22 cellular contexts compared by ENCODE assay signal in genomic region chr2:44083054-44083453, GRCh38.
DNase-seq lines count a peak whose midpoint lies in the region; ATAC-seq and TF ChIP-seq lines count a peak whose summit lies in the region.
"Had no signal": no experiment of that assay in that cellular context is flagged by ENCODE, and none has a peak within 500 bp of the region (broad histone marks: within the 10 kb centered on the region; RNA-seq: fewer than 3 reads in every experiment).

No MANE protein-coding gene starts in this region.

- peak overlapping the region; percentile 28 for H2BK12ac ChIP-seq in trophoblast cell (ENCODE audit: low read length)

- TF ChIP-seq POLR2A in NB4 (IDR thresholded peaks at IDR 0.05; ENCODE audit: extremely low read depth, insufficient read length), result no peak

- no peak overlapping the region for H2BK5ac ChIP-seq in trophoblast cell (ENCODE audit: low read depth, low read length, poor library complexity)

- no peak overlapping the region for H3K4ac ChIP-seq in trophoblast cell (ENCODE audit: low read depth, low read length)

- H3K4me1 ChIP-seq in trophoblast cell (ENCODE audit: control insufficient read depth in 1 of 2, insufficient read depth in 2 of 2, low read length in 2 of 2), result peaks cover 22 to 24% of the 10 kb centered on the region in 2 experiments

- peak overlapping the region; percentile 65 for H3K14ac ChIP-seq in trophoblast cell (ENCODE audit: low read length)

- no peak for TF ChIP-seq CTCF in NB4 (IDR thresholded peaks at IDR 0.05; ENCODE audit: low read depth, low read length)

- no CpG with 5 or more reads among the region's 4 CpGs for WGBS in trophoblast cell (ENCODE audit: extremely low coverage, insufficient coverage, insufficient read length)

- no peak for ATAC-seq in GM18498 (IDR thresholded peaks at IDR 0.05; ENCODE audit: unreplicated experiment)
- ATAC-seq: PC-3 had no signal

- peaks cover 1% of the 10 kb centered on the region for H3K79me2 ChIP-seq in trophoblast cell (ENCODE audit: control insufficient read depth, insufficient read depth, low read length, poor library complexity)

- H4K8ac ChIP-seq in trophoblast cell (ENCODE audit: low read depth, low read length), result no peak overlapping the region

- no peaks in the 10 kb centered on the region for H3K9me3 ChIP-seq in trophoblast cell (ENCODE audit: insufficient read depth, low read depth, low read length)
- H3K9me3 ChIP-seq: BLaER1 treated with 17β-estradiol and CSF1 and Interleukin-3, amounts not matched to agents 10 nM and 100 nM; MG63; SJSA1 had no signal

- no peak overlapping the region for H2BK120ac ChIP-seq in trophoblast cell (ENCODE audit: insufficient read depth, low read length, poor library complexity)

- H4K12ac ChIP-seq in trophoblast cell (ENCODE audit: low read depth, low read length), result no peak overlapping the region

- DNase-seq in Ammon's horn (ENCODE audit: low spot score) (peak; percentile 45), NB4 (ENCODE audit: low read depth) (peak; percentile 41), globus pallidus (ENCODE audit: low spot score) (peak; percentile 55), trophoblast cell (no peak), GM19240 (ENCODE audit: insufficient read length, low spot score) (no peak), GM19238 (ENCODE audit: insufficient read length, low spot score) (no peak)
- no peak for DNase-seq in activated effector memory CD4-positive, alpha-beta T cell treated with anti-CD3 and anti-CD28 coated beads, Interleukin-2, amount 50 U/mL, for 16 hours
- DNase-seq: DMS 273 treated with DMSO at 0.1 percent for 48 hours, GF-D8, H9, IMR-90, Karpas-422, MG63, NCI-H1417 treated with DMSO at 0.1 percent for 48 hours, NCI-H1930, NCI-H2171 treated with DMSO at 0.1 percent for 48 hours, NCI-H446 treated with DMSO at 0.1 percent for 48 hours, NCI-H748 treated with DMSO at 0.1 percent for 48 hours, PC-3 had no signal

- peaks cover 18% of the 10 kb centered on the region for H3K79me1 ChIP-seq in trophoblast cell (ENCODE audit: low read length)

- H2AFZ ChIP-seq in trophoblast cell (ENCODE audit: insufficient read depth, low read length, poor library complexity), result no peak overlapping the region

- H3K23ac ChIP-seq in trophoblast cell (ENCODE audit: low read length), result no peak overlapping the region

- H3K4me3 ChIP-seq in NB4 (ENCODE audit: low read depth, low read length), result no peak overlapping the region
- no peak overlapping the region for H3K4me3 ChIP-seq in trophoblast cell (ENCODE audit: low read depth, low read length)
- H3K4me3 ChIP-seq: BLaER1 treated with 17β-estradiol and CSF1 and Interleukin-3, amounts not matched to agents 10 nM and 100 nM; MG63; SJSA1 had no signal

- H3K9ac ChIP-seq in trophoblast cell (ENCODE audit: low read length), result no peak overlapping the region
- H3K9ac ChIP-seq: BLaER1 treated with 17β-estradiol and CSF1 and Interleukin-3, amounts not matched to agents 10 nM and 100 nM had no signal

- H2AK5ac ChIP-seq in trophoblast cell (ENCODE audit: low read length), result no peak overlapping the region

- no peaks in the 10 kb centered on the region for H3K27me3 ChIP-seq in trophoblast cell (ENCODE audit: insufficient read depth, low read length)
- H3K27me3 ChIP-seq: BLaER1 treated with 17β-estradiol and CSF1 and Interleukin-3, amounts not matched to agents 10 nM and 100 nM; MG63; SJSA1 had no signal

- H3K18ac ChIP-seq in trophoblast cell (ENCODE audit: low read length), result peak overlapping the region; percentile 26

- H4K91ac ChIP-seq in trophoblast cell (ENCODE audit: low read depth, low read length), result peak overlapping the region; percentile 19

- no peaks in the 10 kb centered on the region for H3K36me3 ChIP-seq in trophoblast cell (ENCODE audit: control insufficient read depth in 1 of 2, insufficient read depth in 2 of 2, low read length in 2 of 2)
- H3K36me3 ChIP-seq: BLaER1 treated with 17β-estradiol and CSF1 and Interleukin-3, amounts not matched to agents 10 nM and 100 nM; MG63; SJSA1 had no signal

- H3K27ac ChIP-seq in trophoblast cell (ENCODE audit: low read depth, low read length), result no peak overlapping the region
- H3K27ac ChIP-seq: BLaER1 treated with 17β-estradiol and CSF1 and Interleukin-3, amounts not matched to agents 10 nM and 100 nM; SJSA1 had no signal

- no peak overlapping the region for H3K4me2 ChIP-seq in trophoblast cell (ENCODE audit: low read length)
- H3K4me2 ChIP-seq: BLaER1 treated with 17β-estradiol and CSF1 and Interleukin-3, amounts not matched to agents 10 nM and 100 nM had no signal

Comparison
In these comparisons a context has a peak if more than half of its experiments do, and no peak if none do; other contexts are left out.
1. DNase-seq: peak in Ammon's horn (single experiment), NB4 (single experiment) and globus pallidus (single experiment); none in trophoblast cell (0 of 2), GM19240 (single experiment), activated effector memory CD4-positive, alpha-beta T cell treated with anti-CD3 and anti-CD28 coated beads, Interleukin-2, amount 50 U/mL, for 16 hours (single experiment) and GM19238 (single experiment).